9 cellular contexts compared by ENCODE assay signal in the genomic region with DNA sequence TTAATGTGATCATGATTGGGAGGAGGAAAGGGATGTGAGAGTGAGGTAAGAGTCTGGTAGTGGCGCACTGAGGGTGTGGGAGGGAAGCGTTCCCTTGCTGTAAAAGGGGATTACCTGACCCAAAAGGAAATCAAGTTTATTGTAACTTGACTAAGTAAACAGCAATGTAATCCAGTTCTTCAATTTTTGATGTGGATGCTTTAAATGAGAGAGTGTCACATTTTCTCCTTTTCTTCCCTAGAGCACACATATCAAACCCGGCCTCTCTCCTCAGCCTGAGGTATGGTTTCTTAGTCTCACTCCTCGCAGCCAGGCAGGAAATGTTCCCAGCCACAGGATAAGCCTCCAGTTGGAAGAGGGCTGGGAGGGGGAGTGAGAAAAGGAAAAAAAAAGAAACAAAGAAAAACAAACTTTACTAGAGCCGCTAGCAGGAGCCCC. TPM values are rescaled to one million over a fixed set of nuclear protein-coding genes. Genes with fewer than 3 reads are reported as not detected.
DNase-seq lines count a peak whose midpoint lies in the region; ATAC-seq and TF ChIP-seq lines count a peak whose summit lies in the region.
"Had no signal": no experiment of that assay in that cellular context is flagged by ENCODE, and none has a peak within 500 bp of the region (broad histone marks: within the 10 kb centered on the region; RNA-seq: fewer than 3 reads in every experiment).

No MANE protein-coding gene starts in this region.

- peak overlapping the region; percentile 98 for H3K27ac Mint-ChIP-seq in endothelial cell (ENCODE audit: unreplicated experiment)
- H3K27ac Mint-ChIP-seq: IgD-negative memory B cell had no signal

- no peaks in the 10 kb centered on the region for H3K9me3 Mint-ChIP-seq in endothelial cell (ENCODE audit: unreplicated experiment)

- peaks cover 4% of the 10 kb centered on the region for H3K79me2 ChIP-seq in neural cell (replicated peaks; ENCODE audit: insufficient read depth, low read length)

- TF ChIP-seq RAD21 in neural cell (conservative IDR thresholded peaks at IDR 0.05), result no peak

- no peaks in the 10 kb centered on the region for H3K27me3 ChIP-seq in neural cell (ENCODE audit: insufficient read depth, low read depth, low read length)

- H3K9me3 ChIP-seq in neural cell (ENCODE audit: low read length), result no peaks in the 10 kb centered on the region

- H3K27me3 Mint-ChIP-seq in endothelial cell (ENCODE audit: unreplicated experiment), result peaks cover 17% of the 10 kb centered on the region

- no peaks in the 10 kb centered on the region for H3K36me3 ChIP-seq in neural cell (ENCODE audit: insufficient read depth, low read length)

- H4K20me1 ChIP-seq in neural cell (ENCODE audit: insufficient read depth), result no peaks in the 10 kb centered on the region

- no peak for TF ChIP-seq EP300 in neural cell (conservative IDR thresholded peaks at IDR 0.05; ENCODE audit: poor library complexity, severe bottlenecking)

- H3K4me1 Mint-ChIP-seq in endothelial cell (ENCODE audit: unreplicated experiment), result peaks cover 52% of the 10 kb centered on the region

- H3K4me3 Mint-ChIP-seq in endothelial cell (ENCODE audit: unreplicated experiment), result peak overlapping the region; percentile 99

- H3F3A ChIP-seq in neural cell (ENCODE audit: insufficient read depth, low read length, poor library complexity, severe bottlenecking), result peaks cover 4% of the 10 kb centered on the region

- H3K27ac ChIP-seq in neural cell (ENCODE audit: low read length), result peak overlapping the region; percentile 87

- ATAC-seq in HG03442 (IDR thresholded peaks at IDR 0.05; ENCODE audit: unreplicated experiment), result no peak

- TF ChIP-seq CTCF in AG09309 (IDR thresholded peaks at IDR 0.05; ENCODE audit: control insufficient read depth, insufficient read depth, low read depth, low read length, missing control alignments), result no peak
- no peak for TF ChIP-seq CTCF in endothelial cell (IDR thresholded peaks at IDR 0.05; ENCODE audit: unreplicated experiment)
- TF ChIP-seq CTCF in neural cell (IDR thresholded peaks at IDR 0.05; ENCODE audit: poor library complexity, severe bottlenecking), result no peak

- no peaks in the 10 kb centered on the region for H3K9me2 ChIP-seq in neural cell (ENCODE audit: insufficient read depth, low read length)

- H3K4me3 ChIP-seq in AG09309 (ENCODE audit: control insufficient read depth, low read depth, low read length) (peak overlapping the region; percentile 48), neural cell (ENCODE audit: low read length) (peak overlapping the region; percentile 71)

- no peaks in the 10 kb centered on the region for H3K36me3 Mint-ChIP-seq in endothelial cell (ENCODE audit: low read depth, unreplicated experiment)
- H3K36me3 Mint-ChIP-seq: IgD-negative memory B cell had no signal

- peak overlapping the region; percentile 53 for H2AFZ ChIP-seq in neural cell (ENCODE audit: low read depth, low read length)

- no peak for DNase-seq in AG09309 (ENCODE audit: low read depth)
- peak; percentile 13 for DNase-seq in NCI-H82 treated with DMSO at 0.1 percent for 48 hours (lab: John Stamatoyannopoulos, UW; ENCODE audit: unreplicated experiment)
- no peak for DNase-seq in endothelial cell (ENCODE audit: low spot score)
- no peak for DNase-seq in GM03348 (ENCODE audit: low spot score)
- no peak for DNase-seq in NCI-H1417 (lab: John Stamatoyannopoulos, UW)
- no peak for DNase-seq in AG08395 (ENCODE audit: low spot score)

- H3K4me2 ChIP-seq in neural cell (ENCODE audit: low read length), result peak overlapping the region; percentile 19

- peak overlapping the region; percentile 73 for H3K9ac ChIP-seq in neural cell (ENCODE audit: low read length)

TF ChIP-seq in neural cell, 6 proteins besides CTCF, POLR2A, EP300 and RAD21:
- TF ChIP-seq EZH2 (IDR thresholded peaks at IDR 0.05; ENCODE audit: borderline replicate concordance, insufficient read depth, low read length, poor library complexity, severe bottlenecking), result no peak
- no peak for TF ChIP-seq SMC3 (conservative IDR thresholded peaks at IDR 0.05; ENCODE audit: poor library complexity)
- TF ChIP-seq, protein P1, sequence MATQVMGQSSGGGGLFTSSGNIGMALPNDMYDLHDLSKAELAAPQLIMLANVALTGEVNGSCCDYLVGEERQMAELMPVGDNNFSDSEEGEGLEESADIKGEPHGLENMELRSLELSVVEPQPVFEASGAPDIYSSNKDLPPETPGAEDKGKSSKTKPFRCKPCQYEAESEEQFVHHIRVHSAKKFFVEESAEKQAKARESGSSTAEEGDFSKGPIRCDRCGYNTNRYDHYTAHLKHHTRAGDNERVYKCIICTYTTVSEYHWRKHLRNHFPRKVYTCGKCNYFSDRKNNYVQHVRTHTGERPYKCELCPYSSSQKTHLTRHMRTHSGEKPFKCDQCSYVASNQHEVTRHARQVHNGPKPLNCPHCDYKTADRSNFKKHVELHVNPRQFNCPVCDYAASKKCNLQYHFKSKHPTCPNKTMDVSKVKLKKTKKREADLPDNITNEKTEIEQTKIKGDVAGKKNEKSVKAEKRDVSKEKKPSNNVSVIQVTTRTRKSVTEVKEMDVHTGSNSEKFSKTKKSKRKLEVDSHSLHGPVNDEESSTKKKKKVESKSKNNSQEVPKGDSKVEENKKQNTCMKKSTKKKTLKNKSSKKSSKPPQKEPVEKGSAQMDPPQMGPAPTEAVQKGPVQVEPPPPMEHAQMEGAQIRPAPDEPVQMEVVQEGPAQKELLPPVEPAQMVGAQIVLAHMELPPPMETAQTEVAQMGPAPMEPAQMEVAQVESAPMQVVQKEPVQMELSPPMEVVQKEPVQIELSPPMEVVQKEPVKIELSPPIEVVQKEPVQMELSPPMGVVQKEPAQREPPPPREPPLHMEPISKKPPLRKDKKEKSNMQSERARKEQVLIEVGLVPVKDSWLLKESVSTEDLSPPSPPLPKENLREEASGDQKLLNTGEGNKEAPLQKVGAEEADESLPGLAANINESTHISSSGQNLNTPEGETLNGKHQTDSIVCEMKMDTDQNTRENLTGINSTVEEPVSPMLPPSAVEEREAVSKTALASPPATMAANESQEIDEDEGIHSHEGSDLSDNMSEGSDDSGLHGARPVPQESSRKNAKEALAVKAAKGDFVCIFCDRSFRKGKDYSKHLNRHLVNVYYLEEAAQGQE (IDR thresholded peaks at IDR 0.05; ENCODE audit: borderline replicate concordance), result no peak
- TF ChIP-seq TAF1 (IDR thresholded peaks at IDR 0.05; ENCODE audit: low read depth), result no peak
- no peak for TF ChIP-seq POLR2AphosphoS5 (IDR thresholded peaks at IDR 0.05)
- no peak for TF ChIP-seq MXI1 (conservative IDR thresholded peaks at IDR 0.05; ENCODE audit: poor library complexity, severe bottlenecking)

RNA-seq across cellular contexts. Expression of a gene that starts 0.7 kb away (rescaled TPM):
- 350 TPM for total RNA-seq in endothelial cell (ENCODE audit: unreplicated experiment)
- polyA plus RNA-seq in neural cell, result 9.8 and 10.3 TPM in 2 replicates
- polyA minus RNA-seq in neural cell, result 28.7 and 32.3 TPM in 2 replicates
- polyA plus RNA-seq: IgD-negative memory B cell had no signal
